ENCODE assay signal across 18 cellular contexts in genomic region chr21:42308914-42309752, GRCh38. TPM values are rescaled to one million over a fixed set of nuclear protein-coding genes. Genes with fewer than 3 reads are reported as not detected.
DNase-seq lines count a peak whose midpoint lies in the region; ATAC-seq and TF ChIP-seq lines count a peak whose summit lies in the region.
"Had no signal": no experiment of that assay in that cellular context is flagged by ENCODE, and none has a peak within 500 bp of the region (broad histone marks: within the 10 kb centered on the region; RNA-seq: fewer than 3 reads in every experiment).

No MANE protein-coding gene starts in this region.

- H3K4me2 ChIP-seq in IMR-90 (ENCODE audit: low read depth, low read length): no peak overlapping the region

- H2BK5ac ChIP-seq in IMR-90 (ENCODE audit: low read depth, low read length, poor library complexity, severe bottlenecking): no peak overlapping the region

- H3K4ac ChIP-seq in IMR-90 (ENCODE audit: low read depth, low read length): no peak overlapping the region

- H3K27me3 Mint-ChIP-seq in brain: peaks cover 2% of the 10 kb centered on the region
- peaks cover 12% of the 10 kb centered on the region for H3K27me3 Mint-ChIP-seq in chondrocyte (ENCODE audit: low read depth)

- POLR2A ChIA-PET in IMR-90 (lab: Charles Lee; ENCODE audit: unreplicated experiment): no interaction called here

- no peak overlapping the region for H4K5ac ChIP-seq in IMR-90 (ENCODE audit: low read depth, low read length)

- H3K9ac ChIP-seq in IMR-90 (ENCODE audit: low read depth, low read length): no peak overlapping the region

- no peak overlapping the region for H2BK120ac ChIP-seq in IMR-90 (ENCODE audit: low read depth, low read length)

- no peak overlapping the region for H3K23ac ChIP-seq in IMR-90 (ENCODE audit: low read depth, low read length)

- peak overlapping the region; percentile 8; the same call in 1 of the 2 replicates for H2AK5ac ChIP-seq in IMR-90 (ENCODE audit: low read depth, low read length)

- WGBS in IMR-90 (ENCODE audit: extremely low coverage in 2 of 2, insufficient read length in 1 of 2), 2 experiments: 25% methylated on average over 4 of the region's 23 CpGs; no CpG with 5 or more reads in 1 of the 2 experiments

- no peak overlapping the region for H3K14ac ChIP-seq in IMR-90 (replicated peaks; ENCODE audit: low read depth, low read length)

- no peak for TF ChIP-seq RAD21 in IMR-90 (IDR thresholded peaks at IDR 0.05; ENCODE audit: low read length)

- peak overlapping the region; percentile 78 for H2AK9ac ChIP-seq in IMR-90 (replicated peaks; ENCODE audit: low read depth, low read length, poor library complexity)

- no peak for TF ChIP-seq POLR2A in IMR-90 (IDR thresholded peaks at IDR 0.05; ENCODE audit: low read depth, low read length)

- no peaks in the 10 kb centered on the region; the same call in 1 of the 2 replicates for H3K9me1 ChIP-seq in IMR-90 (ENCODE audit: insufficient read depth, low read length)

- H3K4me1 ChIP-seq in IMR-90 (ENCODE audit: control insufficient read depth, insufficient read depth, low read length) (no peaks in the 10 kb centered on the region; the same call in 1 of the 2 replicates), neutrophil (ENCODE audit: control insufficient read depth in 1 of 2, insufficient read depth in 1 of 2, low read depth in 1 of 2, low read length in 1 of 2) (peaks cover 58 to 61% of the 10 kb centered on the region in 2 experiments)
- H3K4me1 ChIP-seq: foreskin keratinocyte had no signal

- H2AFZ ChIP-seq in IMR-90 (replicated peaks; ENCODE audit: low read length, poor library complexity): peak overlapping the region; percentile 58

- H3K4me1 Mint-ChIP-seq in brain (peaks cover 53% of the 10 kb centered on the region), chondrocyte (ENCODE audit: low read depth) (peaks cover 9% of the 10 kb centered on the region)
- H3K4me1 Mint-ChIP-seq: central memory CD8-positive, alpha-beta T cell; natural killer cell had no signal

- CTCF ChIA-PET in IMR-90 (lab: Yijun Ruan, JAX): interaction anchor here (0.9 to 1.9 kb wide), 2 partner anchors 13 to 274 kb away, joined by 3 to 4 read pairs; no protein-coding TSS in a partner anchor

- BruUV-seq in IMR-90 (replicated peaks; lab: Mats Ljungman, UMichigan): no TSS peak

- intact Hi-C loops in IMR-90 (cut with micrococcal nuclease): no loop called here

- H3K9me3 ChIP-seq in IMR-90 (ENCODE audit: control insufficient read depth, insufficient read depth, low read length): no peaks in the 10 kb centered on the region
- H3K9me3 ChIP-seq in neutrophil: no peaks in the 10 kb centered on the region
- H3K9me3 ChIP-seq: suprapubic skin had no signal

- no peaks in the 10 kb centered on the region for H3K36me3 ChIP-seq in IMR-90 (ENCODE audit: control insufficient read depth, insufficient read depth, low read length)
- H3K36me3 ChIP-seq in neutrophil: no peaks in the 10 kb centered on the region
- H3K36me3 ChIP-seq: suprapubic skin had no signal

- H3K4me3 ChIP-seq in IMR-90 (ENCODE audit: insufficient read depth, low read depth, low read length) (no peak overlapping the region), neutrophil (ENCODE audit: low read depth in 1 of 2, low read length in 1 of 2) (peak overlapping the region; percentile 54 to 64)
- H3K4me3 ChIP-seq: suprapubic skin had no signal

- H3K36me3 Mint-ChIP-seq in brain: no peaks in the 10 kb centered on the region
- H3K36me3 Mint-ChIP-seq in chondrocyte (ENCODE audit: low read depth): no peaks in the 10 kb centered on the region
- H3K36me3 Mint-ChIP-seq: natural killer cell had no signal

- H2BK15ac ChIP-seq in IMR-90 (ENCODE audit: low read depth, low read length): no peak overlapping the region

- H4K20me1 ChIP-seq in IMR-90 (ENCODE audit: insufficient read depth, low read length): no peaks in the 10 kb centered on the region

- H3K4me3 Mint-ChIP-seq in brain (peak overlapping the region in 3 of 5 experiments; percentile 22 to 75 (median 75)), chondrocyte (ENCODE audit: unreplicated experiment) (no peak overlapping the region)
- H3K4me3 Mint-ChIP-seq: activated T-cell treated with anti-CD3 and anti-CD28 coated beads, Interleukin-2, amount 50 U/mL, for 4 hours; central memory CD8-positive, alpha-beta T cell; natural killer cell had no signal

- DNase-seq in GM10266 (ENCODE audit: extremely low spot score): no peak
- DNase-seq in IMR-90: no peak
- DNase-seq in chondrocyte (ENCODE audit: low spot score): no peak
- no peak for DNase-seq in stimulated activated naive CD4-positive, alpha-beta T cell (lab: John Stamatoyannopoulos, UW)
- DNase-seq: DMS79, foreskin keratinocyte, HCEC 1CT, T1000 had no signal

- H3K27ac ChIP-seq in IMR-90 (ENCODE audit: insufficient read depth, low read length) (no peak overlapping the region), neutrophil (peak overlapping the region; percentile 55)
- H3K27ac ChIP-seq: C4-2B, foreskin keratinocyte, suprapubic skin had no signal

- H2BK20ac ChIP-seq in IMR-90 (ENCODE audit: low read depth, low read length): no peak overlapping the region

- dilution Hi-C loops in IMR-90 (cut with HindIII; ENCODE audit: low sequenced_read_pairs, unreplicated experiment): no loop called here

- H3K9me3 Mint-ChIP-seq in brain (peaks cover 0 to 2% (median 0%) of the 10 kb centered on the region in 5 experiments), chondrocyte (ENCODE audit: low read depth) (no peaks in the 10 kb centered on the region)
- H3K9me3 Mint-ChIP-seq: activated T-cell treated with anti-CD3 and anti-CD28 coated beads, Interleukin-2, amount 50 U/mL, for 4 hours; central memory CD8-positive, alpha-beta T cell; natural killer cell had no signal

- no peak for ATAC-seq in IMR-90 (ENCODE audit: low read depth)
- no peak for ATAC-seq in GM18909 (IDR thresholded peaks at IDR 0.05; ENCODE audit: poor library complexity, unreplicated experiment)

- no peak overlapping the region for H3K18ac ChIP-seq in IMR-90 (ENCODE audit: low read depth, low read length)

- H4K8ac ChIP-seq in IMR-90 (ENCODE audit: low read depth in 2 of 2, low read length in 2 of 2): no peak overlapping the region

- TF ChIP-seq CTCF in GM10266 (IDR thresholded peaks at IDR 0.05; ENCODE audit: control insufficient read depth, insufficient read depth, low read depth, missing control alignments) (peak; percentile 9), IMR-90 (conservative IDR thresholded peaks at IDR 0.05; ENCODE audit: low read depth, low read length) (no peak), brain (conservative IDR thresholded peaks at IDR 0.05) (no peak), neutrophil (IDR thresholded peaks at IDR 0.05) (no peak), chondrocyte (IDR thresholded peaks at IDR 0.05) (no peak)

- H3K27ac Mint-ChIP-seq in brain: peak overlapping the region in 1 of 5 experiments; percentile 70
- no peak overlapping the region for H3K27ac Mint-ChIP-seq in chondrocyte (ENCODE audit: unreplicated experiment)
- H3K27ac Mint-ChIP-seq: natural killer cell had no signal

- H3K56ac ChIP-seq in IMR-90 (ENCODE audit: extremely low read depth, insufficient read depth, low read length): no peak overlapping the region

- H3K27me3 ChIP-seq in IMR-90 (ENCODE audit: control insufficient read depth, insufficient read depth, low read length) (peaks cover 68% of the 10 kb centered on the region), neutrophil (no peaks in the 10 kb centered on the region)

- in situ Hi-C loops in IMR-90 (cut with MboI; ENCODE audit: low sequenced_read_pairs): no loop called here

- no peak overlapping the region for H4K91ac ChIP-seq in IMR-90 (ENCODE audit: insufficient read depth, low read depth, low read length)

- no peaks in the 10 kb centered on the region for H3K79me1 ChIP-seq in IMR-90 (ENCODE audit: low read depth in 1 of 2, low read length in 2 of 2)

TF ChIP-seq in IMR-90, 13 proteins besides CTCF, POLR2A, EP300 and RAD21 (continues in another document):
- TF ChIP-seq MAZ (IDR thresholded peaks at IDR 0.05; ENCODE audit: borderline replicate concordance, low read depth, low read length): no peak
- TF ChIP-seq RFX5 (IDR thresholded peaks at IDR 0.05; ENCODE audit: low read depth, low read length): no peak
- no peak for TF ChIP-seq CEBPB (IDR thresholded peaks at IDR 0.05; ENCODE audit: low read depth, low read length)
- TF ChIP-seq MAFK (IDR thresholded peaks at IDR 0.05; ENCODE audit: low read depth, low read length): no peak
- no peak for TF ChIP-seq CHD1 (IDR thresholded peaks at IDR 0.05; ENCODE audit: low read depth, low read length)
- no peak for TF ChIP-seq RCOR1 (IDR thresholded peaks at IDR 0.05; ENCODE audit: insufficient replicate concordance, low read length)
- TF ChIP-seq, protein P1, sequence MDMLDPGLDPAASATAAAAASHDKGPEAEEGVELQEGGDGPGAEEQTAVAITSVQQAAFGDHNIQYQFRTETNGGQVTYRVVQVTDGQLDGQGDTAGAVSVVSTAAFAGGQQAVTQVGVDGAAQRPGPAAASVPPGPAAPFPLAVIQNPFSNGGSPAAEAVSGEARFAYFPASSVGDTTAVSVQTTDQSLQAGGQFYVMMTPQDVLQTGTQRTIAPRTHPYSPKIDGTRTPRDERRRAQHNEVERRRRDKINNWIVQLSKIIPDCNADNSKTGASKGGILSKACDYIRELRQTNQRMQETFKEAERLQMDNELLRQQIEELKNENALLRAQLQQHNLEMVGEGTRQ (IDR thresholded peaks at IDR 0.05; ENCODE audit: low read depth, low read length): no peak
- no peak for TF ChIP-seq MXI1 (IDR thresholded peaks at IDR 0.05; ENCODE audit: borderline replicate concordance, low read depth, low read length)
- TF ChIP-seq BHLHE40 (IDR thresholded peaks at IDR 0.05; ENCODE audit: low read depth, low read length): no peak
- no peak for TF ChIP-seq SMC3 (IDR thresholded peaks at IDR 0.05; ENCODE audit: low read depth, low read length)

RNA-seq across cellular contexts. Expression of gene TFF3, which starts 6.1 kb away (rescaled TPM):
- total RNA-seq in IMR-90 (2012; rRNA removed) (not detected in 2 replicates), chondrocyte (1.3 to 6.0 TPM in 2 of 3 replicates, not detected in the other)
- polyA plus RNA-seq in IMR-90 (2012; rRNA removed) (not detected in 2 replicates), brain (ENCODE audit: insufficient read depth, low read depth, low replicate concordance) (59.5 TPM)
- polyA plus RNA-seq in IMR-90 (2012; cell fraction: cytosol; rRNA removed): not detected in 2 replicates
- not detected in 2 replicates for polyA plus RNA-seq in IMR-90 (2012; cell fraction: nucleus; rRNA removed; ENCODE audit: low replicate concordance)
- total RNA-seq: foreskin keratinocyte, natural killer cell had no signal
- polyA plus RNA-seq: foreskin keratinocyte had no signal

RNA-seq across cellular contexts. Expression of gene TFF2, which starts 41.7 kb away (rescaled TPM):
- total RNA-seq in IMR-90 (2012; rRNA removed) (not detected in 2 replicates), chondrocyte (not detected in 3 replicates)
- polyA plus RNA-seq in IMR-90 (2012; rRNA removed) (not detected in 2 replicates), brain (ENCODE audit: insufficient read depth, low read depth, low replicate concordance) (not detected)
- not detected in 2 replicates for polyA plus RNA-seq in IMR-90 (2012; cell fraction: cytosol; rRNA removed)
- polyA plus RNA-seq in IMR-90 (2012; cell fraction: nucleus; rRNA removed; ENCODE audit: low replicate concordance): not detected in 2 replicates
- total RNA-seq: activated T-cell treated with anti-CD3 and anti-CD28 coated beads, Interleukin-2, amount 50 U/mL, for 4 hours; foreskin keratinocyte; liver; natural killer cell; SK-MEL-5; suprapubic skin had no signal
- polyA plus RNA-seq: foreskin keratinocyte had no signal

RNA-seq across cellular contexts. Expression of gene TFF1, which starts 57.2 kb away (rescaled TPM):
- not detected in 2 replicates for total RNA-seq in IMR-90 (2012; rRNA removed)
- polyA plus RNA-seq in IMR-90 (2012; rRNA removed): not detected in 2 replicates
- not detected in 2 replicates for polyA plus RNA-seq in IMR-90 (2012; cell fraction: cytosol; rRNA removed)
- not detected in 2 replicates for polyA plus RNA-seq in IMR-90 (2012; cell fraction: nucleus; rRNA removed; ENCODE audit: low replicate concordance)
- not detected for polyA plus RNA-seq in brain (ENCODE audit: insufficient read depth, low read depth, low replicate concordance)
- not detected in 3 replicates for total RNA-seq in chondrocyte
- total RNA-seq: foreskin keratinocyte, liver, natural killer cell, SK-MEL-5, suprapubic skin had no signal
- polyA plus RNA-seq: foreskin keratinocyte, liver had no signal
